ENCODE assay signal across 8 cellular contexts in genomic region chr21:44024895-44025353, GRCh38. TPM values are rescaled to one million over a fixed set of nuclear protein-coding genes. Genes with fewer than 3 reads are reported as not detected.
A peak's percentile ranks its signal among the peaks of the same experiment; 100 is the strongest.
DNase-seq lines count a peak whose midpoint lies in the region; ATAC-seq, FAIRE-seq and TF ChIP-seq lines count a peak whose summit lies in the region.

No MANE protein-coding gene starts in this region.

- TF ChIP-seq CTCF in bronchial epithelial cell (IDR thresholded peaks at IDR 0.05; ENCODE audit: insufficient read depth, low read length, severe bottlenecking) (no peak), HepG2 (CRISPR knock-in tag; IDR thresholded peaks at IDR 0.05) (no peak), tibial nerve (IDR thresholded peaks at IDR 0.05) (peak in 1 of 5 experiments; percentile 14)

- no peak for TF ChIP-seq RAD21 in HepG2 (CRISPR knock-in tag; IDR thresholded peaks at IDR 0.05)

- no peak for FAIRE-seq in bronchial epithelial cell (lab: Jason Lieb, UNC)
- no peak for FAIRE-seq in HepG2 (lab: Jason Lieb, UNC)

- ATAC-seq in Right ventricle myocardium inferior (peak; percentile 86), HepG2 (peak; percentile 42; the same call in 2 of the 3 replicates), GM19023 (IDR thresholded peaks at IDR 0.05; ENCODE audit: unreplicated experiment) (no peak)

- H3K27me3 ChIP-seq in bronchial epithelial cell (ENCODE audit: control insufficient read depth, insufficient read depth, low read length) (no peaks in the 10 kb centered on the region), HepG2 (ENCODE audit: control insufficient read depth in 1 of 2, insufficient read depth in 2 of 2, low read length in 2 of 2) (no peaks in the 10 kb centered on the region), tibial nerve (no peaks in the 10 kb centered on the region)

- DNase-seq in Right ventricle myocardium inferior (ENCODE audit: missing footprints) (peak; percentile 83), cardiac septum (ENCODE audit: low spot score) (no peak), bronchial epithelial cell (ENCODE audit: low read depth) (peak; percentile 48), HepG2 (ENCODE audit: low spot score) (no peak), tibial nerve (ENCODE audit: low spot score in 2 of 2) (peak in 1 of 2 donors; percentile 38), NCI-H446 (lab: John Stamatoyannopoulos, UW) (no peak), NCI-H1105 (lab: John Stamatoyannopoulos, UW) (no peak)

- H3K9ac ChIP-seq in HepG2 (ENCODE audit: insufficient read depth, low read depth, low read length), result no peak overlapping the region

- no peak overlapping the region for H3K4me2 ChIP-seq in HepG2 (ENCODE audit: low read depth, low read length)

- no peak for TF ChIP-seq POLR2A in HepG2 (IDR thresholded peaks at IDR 0.05; ENCODE audit: insufficient read depth in 1 of 2, low read depth in 2 of 2, low read length in 2 of 2)
- no peak for TF ChIP-seq POLR2A in tibial nerve (IDR thresholded peaks at IDR 0.05)

- peaks cover 17% of the 10 kb centered on the region for H4K20me1 ChIP-seq in HepG2 (ENCODE audit: insufficient read depth, low read length)

- intact Hi-C loops in Right ventricle myocardium inferior (cut with DNase I) (no loop called here), cardiac septum (cut with DNase I) (no loop called here), HepG2 (cut with micrococcal nuclease; ENCODE audit: unreplicated experiment) (no loop called here)

- H3K79me2 ChIP-seq in HepG2 (ENCODE audit: insufficient read depth, low read length), result peaks cover 89% of the 10 kb centered on the region

- H3K9me3 ChIP-seq in HepG2 (ENCODE audit: low read length) (no peaks in the 10 kb centered on the region), tibial nerve (no peaks in the 10 kb centered on the region)

- H3K36me3 ChIP-seq in bronchial epithelial cell (ENCODE audit: control insufficient read depth, insufficient read depth, low read length) (peaks cover 2% of the 10 kb centered on the region), HepG2 (replicated peaks in 1 of 2; ENCODE audit: control insufficient read depth in 1 of 2, insufficient read depth in 2 of 2, low read length in 2 of 2) (peaks cover 0 to 5% of the 10 kb centered on the region in 2 experiments; a peak in 1 of 5 replicates), tibial nerve (no peaks in the 10 kb centered on the region)

- no peak overlapping the region for H2AFZ ChIP-seq in HepG2 (ENCODE audit: low read length)

- WGBS in HepG2 (ENCODE audit: low lambda C conversion rate), result 91% methylated on average over 7 of the region's 8 CpGs
- WGBS in tibial nerve, 2 donors, result 21% methylated on average over 8 of the region's 8 CpGs

- POLR2A ChIA-PET in HepG2 (lab: Yijun Ruan, JAX), result no interaction called here

- in situ Hi-C loops in HepG2 (cut with HindIII; ENCODE audit: extremely low pct_ligation_motif_present, low pct_unique_long_range_greater_than_20kb), result loop anchor here (5.0 kb wide), 1 partner anchor 42 kb away; no protein-coding TSS in a partner anchor

- CTCF ChIA-PET in HepG2 (lab: Yijun Ruan, JAX; ENCODE audit: low intra/inter-chr PET ratio, low total read pairs), result no interaction called here

- H3K4me1 ChIP-seq in HepG2 (ENCODE audit: insufficient read depth, low read length) (peaks cover 50% of the 10 kb centered on the region), tibial nerve (peaks cover 0 to 50% (median 25%) of the 10 kb centered on the region in 4 donors)

- TF ChIP-seq EP300 in HepG2 (IDR thresholded peaks at IDR 0.05; ENCODE audit: low read depth in 2 of 2, low read length in 2 of 2), result no peak
- no peak for TF ChIP-seq EP300 in HepG2 (CRISPR knock-in tag; IDR thresholded peaks at IDR 0.05; ENCODE audit: borderline replicate concordance)
- TF ChIP-seq EP300 in tibial nerve (IDR thresholded peaks at IDR 0.05), result peak in 1 of 2 donors; percentile 16

- no peak overlapping the region for H3K4me3 ChIP-seq in bronchial epithelial cell (ENCODE audit: low read depth, low read length)
- no peak overlapping the region for H3K4me3 ChIP-seq in HepG2 (replicated peaks in 1 of 3; ENCODE audit: insufficient read depth in 1 of 3, low read depth in 2 of 3, low read length in 3 of 3)
- no peak overlapping the region for H3K4me3 ChIP-seq in tibial nerve

- BruUV-seq in HepG2 (replicated peaks; lab: Mats Ljungman, UMichigan), result no TSS peak

- H3K27ac ChIP-seq in HepG2 (ENCODE audit: extremely low read length, insufficient read depth, low read length) (no peak overlapping the region), tibial nerve (peak overlapping the region in 3 of 4 donors; percentile 61 to 79 (median 78))

TF ChIP-seq in HepG2, 621 proteins besides CTCF, POLR2A, EP300 and RAD21:
- TF ChIP-seq THAP8 (CRISPR knock-in tag; IDR thresholded peaks at IDR 0.05; ENCODE audit: borderline replicate concordance) (no peak), MED13 (CRISPR knock-in tag; IDR thresholded peaks at IDR 0.05) (no peak), MZF1 (CRISPR knock-in tag; IDR thresholded peaks at IDR 0.05; ENCODE audit: borderline replicate concordance) (no peak), BORCS8-MEF2B (CRISPR knock-in tag; IDR thresholded peaks at IDR 0.05) (no peak), ZFP1 (CRISPR knock-in tag; IDR thresholded peaks at IDR 0.05) (no peak)

RNA-seq across cellular contexts. Expression of gene TRAPPC10, which starts 12.8 kb away (rescaled TPM):
- total RNA-seq in Right ventricle myocardium inferior, result 20.3 TPM
- total RNA-seq in cardiac septum, result 22.2 TPM
- 16.8 and 21.6 TPM in 2 replicates for total RNA-seq in bronchial epithelial cell
- 15.2 and 16.5 TPM in 2 replicates for total RNA-seq in HepG2 (2016; rRNA removed; fragmentation: Illumina TruSeq; extraction: Trizol)
- 16.6 and 17.0 TPM in 2 replicates for total RNA-seq in HepG2 (2016; cell fraction: cytosol; rRNA removed; fragmentation: Illumina TruSeq; extraction: Trizol; ENCODE audit: low read depth)
- total RNA-seq in HepG2 (2016; cell fraction: insoluble cytoplasmic fraction; rRNA removed; fragmentation: Illumina TruSeq; extraction: Trizol), result 12.6 and 17.1 TPM in 2 replicates
- 18.2 and 18.5 TPM in 2 replicates for total RNA-seq in HepG2 (2016; cell fraction: membrane; rRNA removed; fragmentation: Illumina TruSeq; extraction: Trizol)
- total RNA-seq in HepG2 (2016; cell fraction: nucleus; rRNA removed; fragmentation: Illumina TruSeq; extraction: Trizol), result 25.8 and 26.3 TPM in 2 replicates
- polyA plus RNA-seq in HepG2 (2011; rRNA removed), result 10.6 TPM in 2 replicates
- 6.4 and 7.4 TPM in 2 replicates for polyA plus RNA-seq in HepG2 (2011; cell fraction: cytosol; rRNA removed)
- polyA plus RNA-seq in HepG2 (2011; cell fraction: nucleus; rRNA removed), result 33.8 and 34.4 TPM in 2 replicates
- 9.8 and 12.7 TPM in 2 replicates for polyA plus RNA-seq in HepG2 (2012)
- 12.1 and 12.5 TPM in 2 replicates for polyA plus RNA-seq in HepG2 (2016; cell fraction: cytosol; fragmentation: Illumina TruSeq; extraction: Trizol; ENCODE audit: low read depth)
- polyA plus RNA-seq in HepG2 (2016; cell fraction: insoluble cytoplasmic fraction; fragmentation: Illumina TruSeq; extraction: Trizol; ENCODE audit: low read depth), result 9.5 and 11.9 TPM in 2 replicates
- 10.0 and 10.8 TPM in 2 replicates for polyA plus RNA-seq in HepG2 (2016; cell fraction: membrane; fragmentation: Illumina TruSeq; extraction: Trizol; ENCODE audit: low read depth)
- 30.3 and 54.6 TPM in 2 replicates for polyA plus RNA-seq in HepG2 (2016; cell fraction: nucleus; fragmentation: Illumina TruSeq; extraction: Trizol; ENCODE audit: insufficient read depth, low read depth)
- polyA minus RNA-seq in HepG2 (2011; rRNA and poly(A)+ RNA removed; ENCODE audit: low replicate concordance), result 19.6 and 41.6 TPM in 2 replicates
- 6.8 and 7.4 TPM in 2 replicates for polyA minus RNA-seq in HepG2 (2011; cell fraction: cytosol; rRNA and poly(A)+ RNA removed)
- polyA minus RNA-seq in HepG2 (2011; cell fraction: nucleus; rRNA and poly(A)+ RNA removed), result 27.6 and 28.3 TPM in 2 replicates
- 10 to 100 TPM; 27.7 to 53.8 (median 38.4) TPM for total RNA-seq in tibial nerve

Comparison
In these comparisons a context has a peak if more than half of its experiments do, and no peak if none do; other contexts are left out.
1. DNase-seq: peak in Right ventricle myocardium inferior (single experiment) and bronchial epithelial cell (single experiment); none in cardiac septum (single experiment), HepG2 (single experiment), NCI-H446 (0 of 2) and NCI-H1105 (single experiment).